In the genomic region with DNA sequence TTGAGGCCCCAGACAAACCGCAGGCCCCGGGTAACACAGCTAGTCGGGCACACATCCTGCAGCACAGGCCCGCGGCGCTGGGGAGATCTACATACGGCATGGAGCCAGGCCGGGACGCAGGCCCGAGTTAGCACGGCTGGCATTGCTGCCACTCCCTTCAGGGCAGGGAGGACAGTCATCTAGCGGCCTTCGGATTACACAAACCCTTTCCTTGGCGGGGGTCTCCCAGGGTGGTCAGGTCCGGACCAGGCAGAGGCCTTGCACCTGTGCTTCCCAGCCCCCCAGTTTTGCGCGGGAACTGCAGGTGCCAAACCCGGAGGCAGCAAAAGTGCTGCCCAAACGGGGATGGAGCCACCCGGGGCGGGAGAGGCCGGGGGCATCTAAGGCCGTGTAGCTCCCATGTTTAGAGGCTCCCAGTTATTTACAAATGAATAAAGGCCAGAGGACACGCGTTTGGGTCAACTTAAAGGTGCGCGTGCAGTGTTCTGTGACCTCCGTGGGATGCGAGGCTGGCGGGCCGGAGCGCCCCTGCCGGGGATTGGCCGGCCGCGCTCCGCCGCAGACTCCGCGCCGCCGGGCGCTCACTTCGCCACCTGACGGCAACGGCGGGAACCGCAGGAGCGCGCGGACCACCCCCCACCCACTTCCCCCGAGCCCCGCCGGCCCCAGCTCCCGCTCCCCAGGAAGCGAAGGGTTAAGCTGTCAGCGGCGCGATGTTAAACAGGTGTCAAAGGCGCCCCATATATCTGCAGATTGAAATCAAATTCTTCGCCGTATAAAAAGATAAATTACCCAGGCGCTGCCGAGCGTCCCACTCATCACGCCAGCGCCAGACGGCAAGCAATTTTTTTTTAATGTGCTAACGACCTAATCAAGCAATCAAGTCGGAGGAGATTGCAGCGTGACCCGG, we compare ENCODE assay signal across 8 cellular contexts. TPM values are rescaled to one million over a fixed set of nuclear protein-coding genes. Genes with fewer than 3 reads are reported as not detected.
DNase-seq lines count a peak whose midpoint lies in the region; ATAC-seq, FAIRE-seq and TF ChIP-seq lines count a peak whose summit lies in the region.

No MANE protein-coding gene starts in this region.

- H3K4me3 ChIP-seq in A549 (peak overlapping the region; percentile 67), gastrocnemius medialis (peak overlapping the region; percentile 66 to 83 (median 68))
- H3K4me3 ChIP-seq in Jurkat, Clone E6-1 (ENCODE audit: low read length), result peak overlapping the region; percentile 57

- H3K4me1 ChIP-seq in A549 (no peaks in the 10 kb centered on the region; the same call in 2 of the 3 replicates), gastrocnemius medialis (peaks cover 3 to 13% of the 10 kb centered on the region in 2 donors)

- TF ChIP-seq EP300 in A549 (IDR thresholded peaks at IDR 0.05), result no peak

- FAIRE-seq in A549 (lab: Jason Lieb, UNC) (no peak), RCC 7860 (lab: Jason Lieb, UNC) (no peak)

- no peaks in the 10 kb centered on the region for H3K36me3 ChIP-seq in gastrocnemius medialis

- ATAC-seq in A549 (peak; percentile 57 to 90), GM18909 (IDR thresholded peaks at IDR 0.05; ENCODE audit: poor library complexity, unreplicated experiment) (peak; percentile 71), gastrocnemius medialis (peak; percentile 74 to 87)

- DNase-seq in A549 (ENCODE audit: low read depth in 1 of 2, low spot score in 1 of 2) (peak; percentile 30 to 47), T follicular helper cell (ENCODE audit: low read depth) (peak; percentile 33), amygdala (lab: John Stamatoyannopoulos, UW) (peak in 38 of 56 donors; percentile 6 to 72 (median 30)), hypothalamus (lab: John Stamatoyannopoulos, UW) (peak in 39 of 51 donors; percentile 5 to 77 (median 29)), gastrocnemius medialis (no peak), RCC 7860 (ENCODE audit: low spot score) (no peak)
- peak; percentile 38 for DNase-seq in Jurkat, Clone E6-1 (ENCODE audit: low read depth, low spot score)

- H3K27me3 ChIP-seq in gastrocnemius medialis, result peaks cover 10 to 13% (median 11%) of the 10 kb centered on the region in 3 donors

- in situ Hi-C loops in gastrocnemius medialis (cut with MboI; ENCODE audit: low sequenced_read_pairs in 4 of 4), result loop anchor here in 2 of 4 donors (10.0 kb wide), 2 partner anchors 143 to 153 kb away; no protein-coding TSS in a partner anchor

- H3K27ac ChIP-seq in A549, result peak overlapping the region; percentile 37 to 66; a peak in 5 of 6 replicates
- H3K27ac ChIP-seq in gastrocnemius medialis, result no peak overlapping the region

- TF ChIP-seq CTCF in A549 (IDR thresholded peaks at IDR 0.05), result peak; percentile 98
- TF ChIP-seq CTCF in gastrocnemius medialis (IDR thresholded peaks at IDR 0.05 in 4 of 5, conservative IDR thresholded peaks at IDR 0.05 in 1 of 5), result peak; percentile 60 to 96 (median 74)

- TF ChIP-seq POLR2A in A549 (IDR thresholded peaks at IDR 0.05; ENCODE audit: low read length) (no peak), gastrocnemius medialis (IDR thresholded peaks at IDR 0.05) (no peak)

- WGBS in A549 (ENCODE audit: missing lambda C conversion rate), result 27% methylated on average over 31 of the region's 72 CpGs

- H3K9me3 ChIP-seq in A549 (no peaks in the 10 kb centered on the region), gastrocnemius medialis (no peaks in the 10 kb centered on the region)

- POLR2A ChIA-PET in A549 (lab: Yijun Ruan, JAX), result interaction anchor here (0.7 kb wide), 1 partner anchor 17 kb away, joined by 3 read pairs; no protein-coding TSS in a partner anchor

- intact Hi-C loops in gastrocnemius medialis (cut with DNase I; ENCODE audit: low total_unique reads), result no loop called here

- CTCF ChIA-PET in A549 (lab: Yijun Ruan, JAX), result interaction anchor here (0.6 to 4.3 kb wide), 45 partner anchors 8 to 433 kb away, joined by 3 to 56 read pairs (median 4); a partner anchor contains a TSS

- peak overlapping the region; percentile 98 for H3K4me2 ChIP-seq in A549

- TF ChIP-seq RAD21 in A549 (conservative IDR thresholded peaks at IDR 0.05 in 1 of 2, IDR thresholded peaks at IDR 0.05 in 1 of 2), result peak; percentile 24 to 60; a peak in 3 of 5 replicates

TF ChIP-seq in A549, 52 proteins besides CTCF, POLR2A, EP300 and RAD21:
- TF ChIP-seq, protein P1, sequence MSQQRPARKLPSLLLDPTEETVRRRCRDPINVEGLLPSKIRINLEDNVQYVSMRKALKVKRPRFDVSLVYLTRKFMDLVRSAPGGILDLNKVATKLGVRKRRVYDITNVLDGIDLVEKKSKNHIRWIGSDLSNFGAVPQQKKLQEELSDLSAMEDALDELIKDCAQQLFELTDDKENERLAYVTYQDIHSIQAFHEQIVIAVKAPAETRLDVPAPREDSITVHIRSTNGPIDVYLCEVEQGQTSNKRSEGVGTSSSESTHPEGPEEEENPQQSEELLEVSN (IDR thresholded peaks at IDR 0.05; ENCODE audit: borderline replicate concordance, low read depth), result peak; percentile 76
- TF ChIP-seq SMC3 (IDR thresholded peaks at IDR 0.05) (peak; percentile 62), RNF2 (IDR thresholded peaks at IDR 0.05; ENCODE audit: borderline replicate concordance, low read depth) (no peak)
- TF ChIP-seq, protein P2, sequence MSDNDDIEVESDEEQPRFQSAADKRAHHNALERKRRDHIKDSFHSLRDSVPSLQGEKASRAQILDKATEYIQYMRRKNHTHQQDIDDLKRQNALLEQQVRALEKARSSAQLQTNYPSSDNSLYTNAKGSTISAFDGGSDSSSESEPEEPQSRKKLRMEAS (IDR thresholded peaks at IDR 0.05), result peak; percentile 55

RNA-seq across cellular contexts. Expression of a gene that starts 18.1 kb away (rescaled TPM):
- 0.03 TPM in 1 of 2 replicates, not detected in the other for polyA plus RNA-seq in A549 (2011; rRNA removed)
- not detected in 2 replicates for polyA plus RNA-seq in A549 (2012; cell fraction: cytosol; rRNA removed)
- not detected in 2 replicates for polyA plus RNA-seq in A549 (2012; cell fraction: nucleus; rRNA removed)
- polyA plus RNA-seq in A549 (2017; fragmentation: RNase III; extraction: RNeasy Plus Mini Kit Qiagen cat#74134 plus additional on column Dnase treatment), result not detected in 3 replicates
- polyA minus RNA-seq in A549 (2011; rRNA and poly(A)+ RNA removed), result not detected in 2 replicates
- not detected for polyA plus RNA-seq in Jurkat, Clone E6-1 (2012; ENCODE audit: insufficient read depth, insufficient read length)
- total RNA-seq in gastrocnemius medialis, result not detected

RNA-seq across cellular contexts. Expression of a gene that starts 45.4 kb away (rescaled TPM):
- polyA plus RNA-seq in A549 (2011; rRNA removed) (13.9 and 22.7 TPM in 2 replicates), A549 (2017; fragmentation: RNase III; extraction: RNeasy Plus Mini Kit Qiagen cat#74134 plus additional on column Dnase treatment) (31.2 to 36.6 TPM (median 35.8 TPM) in 3 replicates)
- 21.9 and 22.8 TPM in 2 replicates for polyA plus RNA-seq in A549 (2012; cell fraction: cytosol; rRNA removed)
- 102 and 121 TPM in 2 replicates for polyA plus RNA-seq in A549 (2012; cell fraction: nucleus; rRNA removed)
- 33.9 and 36.6 TPM in 2 replicates for polyA minus RNA-seq in A549 (2011; rRNA and poly(A)+ RNA removed)
- 58.6 TPM for polyA plus RNA-seq in Jurkat, Clone E6-1 (2012; ENCODE audit: insufficient read depth, insufficient read length)
- 10 to 100 TPM in 3 of 4 donors, 1 to 10 TPM in 1; 9.1 to 20.0 (median 11.5) TPM for total RNA-seq in gastrocnemius medialis

Comparison
In these comparisons a context has a peak if more than half of its experiments do, and no peak if none do; other contexts are left out.
1. DNase-seq: peak in A549 (2 of 2), Jurkat, Clone E6-1 (single experiment), T follicular helper cell (single experiment), amygdala (38 of 56) and hypothalamus (39 of 51); none in gastrocnemius medialis (0 of 2) and RCC 7860 (single experiment).
2. H3K27ac ChIP-seq: peak in A549 (2 of 2); none in gastrocnemius medialis (0 of 4).
3. Peak in every context shown above with its lines, with median percentiles within 50 percentile points of each other: ATAC-seq and H3K4me3 ChIP-seq.